Comparison of ENCODE assay signal across 34 cellular contexts in genomic region chr13:109326601-109327000, GRCh38.
"Had no signal": no experiment of that assay in that cellular context is flagged by ENCODE, and none has a peak within 500 bp of the region (broad histone marks: within the 10 kb centered on the region; RNA-seq: fewer than 3 reads in every experiment).

No MANE protein-coding gene starts in this region.

- DNase-seq: Karpas-422, Kasumi-1, MG63, MM.1S, MV-4-11, NCI-H1048, NCI-H1092, NCI-H1092 treated with DMSO at 0.1 percent for 48 hours, NCI-H1105, NCI-H1105 treated with DMSO at 0.1 percent for 48 hours, NCI-H1417, NCI-H1417 treated with DMSO at 0.1 percent for 48 hours, NCI-H1436, NCI-H1436 treated with DMSO at 0.1 percent for 48 hours, NCI-H146, NCI-H1694, NCI-H1694 treated with DMSO at 0.1 percent for 48 hours, NCI-H187, NCI-H187 treated with DMSO at 0.1 percent for 48 hours, NCI-H1930, NCI-H2029, NCI-H2029 treated with DMSO at 0.1 percent for 48 hours, NCI-H2081, NCI-H2081 treated with DMSO at 0.1 percent for 48 hours, NCI-H2107, NCI-H2171, NCI-H2171 treated with DMSO at 0.1 percent for 48 hours, NCI-H2227 treated with DMSO at 0.1 percent for 48 hours, NCI-H226, NCI-H345, NCI-H446, NCI-H446 treated with DMSO at 0.1 percent for 48 hours, NCI-H510A had no signal

- H3K27ac ChIP-seq: KMS-11 had no signal

- H3K9me3 ChIP-seq: MG63 had no signal

- H3K36me3 ChIP-seq: MG63 had no signal

- H3K4me2 ChIP-seq: KMS-11 had no signal

- H3K27me3 ChIP-seq: MG63 had no signal

- H3K4me3 ChIP-seq: MG63 had no signal

- H3K9ac ChIP-seq: KMS-11 had no signal
